2 cellular contexts compared by ENCODE assay signal in the genomic region with DNA sequence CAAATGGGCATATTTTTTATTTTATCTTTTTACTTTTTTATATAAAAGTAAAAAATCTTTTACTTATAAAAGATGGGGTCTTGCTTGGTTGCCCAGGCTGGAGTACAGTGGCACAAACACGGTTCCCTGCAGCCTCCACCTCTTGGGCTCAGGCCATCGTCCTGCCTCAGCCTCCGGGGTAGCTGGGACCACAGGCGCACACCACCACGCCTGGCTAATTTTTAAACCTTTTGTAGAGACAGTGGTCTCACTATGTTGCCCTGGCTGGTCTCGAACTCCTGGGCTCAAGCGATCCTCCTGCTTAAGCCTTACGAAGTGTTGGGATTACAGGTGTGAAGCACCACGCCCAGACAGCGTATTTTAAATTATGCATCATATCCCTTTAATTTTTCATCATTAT.
A peak's percentile ranks its signal among the peaks of the same experiment; 100 is the strongest.
TF ChIP-seq lines count a peak whose summit lies in the region.

No MANE protein-coding gene starts in this region.

TF ChIP-seq in HepG2, 621 proteins besides CTCF, POLR2A, EP300 and RAD21 (continues in another document):
- TF ChIP-seq NR0B2 (CRISPR knock-in tag; IDR thresholded peaks at IDR 0.05), result no peak
- no peak for TF ChIP-seq ZC3H13 (CRISPR knock-in tag; IDR thresholded peaks at IDR 0.05)
- 0 out of 2 replicates have a peak, but pooled peaks have one; percentile 28 for TF ChIP-seq FOXC1 (CRISPR knock-in tag; IDR thresholded peaks at IDR 0.05; ENCODE audit: borderline replicate concordance)
- no peak for TF ChIP-seq REL (CRISPR knock-in tag; conservative IDR thresholded peaks at IDR 0.05)
- no peak for TF ChIP-seq GPN1 (CRISPR knock-in tag; IDR thresholded peaks at IDR 0.05; ENCODE audit: borderline replicate concordance)
- TF ChIP-seq RORA (CRISPR knock-in tag; IDR thresholded peaks at IDR 0.05), result no peak
- no peak for TF ChIP-seq E2F5 (CRISPR knock-in tag; conservative IDR thresholded peaks at IDR 0.05)
- TF ChIP-seq TCF7L2 (IDR thresholded peaks at IDR 0.05; ENCODE audit: low read depth, low read length), result no peak
- no peak for TF ChIP-seq ZNF468 (CRISPR knock-in tag; IDR thresholded peaks at IDR 0.05)
- TF ChIP-seq, protein P1, sequence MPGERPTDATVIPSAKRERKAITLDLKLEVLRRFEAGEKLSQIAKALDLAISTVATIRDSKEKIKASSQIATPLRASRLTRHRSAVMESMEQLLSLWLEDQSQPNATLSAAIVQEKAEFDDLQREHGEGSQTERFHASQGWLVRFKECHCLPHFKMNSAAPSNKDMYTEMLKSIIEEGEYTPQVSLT (CRISPR knock-in tag; IDR thresholded peaks at IDR 0.05; ENCODE audit: borderline replicate concordance, low read depth), result no peak
- TF ChIP-seq ZNF569 (CRISPR knock-in tag; IDR thresholded peaks at IDR 0.05; ENCODE audit: borderline replicate concordance), result no peak
- TF ChIP-seq ZNF788 (CRISPR knock-in tag; IDR thresholded peaks at IDR 0.05; ENCODE audit: borderline replicate concordance), result 0 out of 2 replicates have a peak, but pooled peaks have one; percentile 19
- no peak for TF ChIP-seq ZNF432 (CRISPR knock-in tag; IDR thresholded peaks at IDR 0.05; ENCODE audit: borderline replicate concordance)
- TF ChIP-seq FOXK2 (IDR thresholded peaks at IDR 0.05), result no peak
- no peak for TF ChIP-seq RNF2 (conservative IDR thresholded peaks at IDR 0.05; ENCODE audit: low read depth)
- TF ChIP-seq MBD4 (IDR thresholded peaks at IDR 0.05; ENCODE audit: borderline replicate concordance, low read length), result no peak
- TF ChIP-seq ARID5B (CRISPR knock-in tag; IDR thresholded peaks at IDR 0.05), result no peak
- TF ChIP-seq LCORL (IDR thresholded peaks at IDR 0.05), result no peak
- TF ChIP-seq LCORL (CRISPR knock-in tag; IDR thresholded peaks at IDR 0.05), result peak; percentile 31; the same call in 1 of the 2 replicates
- TF ChIP-seq NCOA1 (CRISPR knock-in tag; IDR thresholded peaks at IDR 0.05), result peak; percentile 66; the same call in 1 of the 2 replicates
- peak; percentile 34; the same call in 1 of the 2 replicates for TF ChIP-seq ZNF460 (CRISPR knock-in tag; IDR thresholded peaks at IDR 0.05; ENCODE audit: borderline replicate concordance)
- TF ChIP-seq MEIS1 (CRISPR knock-in tag; IDR thresholded peaks at IDR 0.05; ENCODE audit: borderline replicate concordance), result no peak
- no peak for TF ChIP-seq ZNF44 (CRISPR knock-in tag; IDR thresholded peaks at IDR 0.05)
- TF ChIP-seq ZNF546 (CRISPR knock-in tag; conservative IDR thresholded peaks at IDR 0.05), result no peak
- TF ChIP-seq ZNF121 (CRISPR knock-in tag; IDR thresholded peaks at IDR 0.05), result peak; percentile 93
- TF ChIP-seq TGIF2 (CRISPR knock-in tag; IDR thresholded peaks at IDR 0.05), result no peak
- TF ChIP-seq ZNF34 (CRISPR knock-in tag; IDR thresholded peaks at IDR 0.05; ENCODE audit: borderline replicate concordance), result no peak
- 0 out of 2 replicates have a peak, but pooled peaks have one; percentile 8 for TF ChIP-seq NFKBIZ (CRISPR knock-in tag; IDR thresholded peaks at IDR 0.05)
- peak; percentile 33; the same call in 1 of the 2 replicates for TF ChIP-seq ZFX (CRISPR knock-in tag; IDR thresholded peaks at IDR 0.05; ENCODE audit: low read depth)
- no peak for TF ChIP-seq E2F2 (CRISPR knock-in tag; IDR thresholded peaks at IDR 0.05; ENCODE audit: borderline replicate concordance)

TF ChIP-seq in HEK293T, 16 proteins besides CTCF, POLR2A, EP300 and RAD21:
- TF ChIP-seq ELF4 (IDR thresholded peaks at IDR 0.05) (no peak), ARNT (IDR thresholded peaks at IDR 0.05) (no peak), TARDBP (IDR thresholded peaks at IDR 0.05) (no peak), HDGF (IDR thresholded peaks at IDR 0.05; ENCODE audit: borderline replicate concordance) (no peak), BHLHE40 (IDR thresholded peaks at IDR 0.05; ENCODE audit: borderline replicate concordance) (no peak), SUZ12 (IDR thresholded peaks at IDR 0.05) (no peak), CTBP1 (IDR thresholded peaks at IDR 0.05; ENCODE audit: borderline replicate concordance) (no peak), FOXM1 (IDR thresholded peaks at IDR 0.05; ENCODE audit: borderline replicate concordance) (no peak), FOXK2 (IDR thresholded peaks at IDR 0.05) (no peak), L3MBTL2 (conservative IDR thresholded peaks at IDR 0.05) (no peak), NFRKB (IDR thresholded peaks at IDR 0.05) (no peak), FOXA1 (IDR thresholded peaks at IDR 0.05) (no peak), PKNOX1 (IDR thresholded peaks at IDR 0.05) (no peak), ZNF384 (IDR thresholded peaks at IDR 0.05) (no peak)
